In genomic region chr2:207176245-207176644, GRCh38 we compare ENCODE assay signal across 22 cellular contexts. TPM values are rescaled to one million over a fixed set of nuclear protein-coding genes. Genes with fewer than 3 reads are reported as not detected.
DNase-seq lines count a peak whose midpoint lies in the region; ATAC-seq, FAIRE-seq and TF ChIP-seq lines count a peak whose summit lies in the region.
"Had no signal": no experiment of that assay in that cellular context is flagged by ENCODE, and none has a peak within 500 bp of the region (broad histone marks: within the 10 kb centered on the region; RNA-seq: fewer than 3 reads in every experiment).

No MANE protein-coding gene starts in this region.

- H3K9ac ChIP-seq in kidney (ENCODE audit: low read length in 2 of 2), result no peak overlapping the region
- H3K9ac ChIP-seq: GM23248 had no signal

- no peaks in the 10 kb centered on the region for H3K9me3 ChIP-seq in kidney (ENCODE audit: control insufficient read depth in 1 of 2, low read length in 2 of 2)
- H3K9me3 ChIP-seq: HAP-1, MG63, Peyer's patch had no signal

- no peak for TF ChIP-seq CTCF in kidney (IDR thresholded peaks at IDR 0.05; ENCODE audit: borderline replicate concordance, extremely low read depth, insufficient read depth)

- no peaks in the 10 kb centered on the region for H3K4me1 ChIP-seq in kidney (ENCODE audit: control insufficient read depth in 1 of 2, insufficient read depth in 1 of 2, low read depth in 1 of 2, low read length in 2 of 2)
- H3K4me1 ChIP-seq: HAP-1, Peyer's patch had no signal

- no peaks in the 10 kb centered on the region for H3K27me3 Mint-ChIP-seq in stimulated activated naive CD8-positive, alpha-beta T cell treated with anti-CD3 and anti-CD28 coated beads, Interleukin-15, amount 100 ng/mL, for 72 hours

- H3K9me3 Mint-ChIP-seq in stimulated activated naive CD8-positive, alpha-beta T cell treated with anti-CD3 and anti-CD28 coated beads, Interleukin-15, amount 100 ng/mL, for 72 hours, result no peaks in the 10 kb centered on the region

- peak; percentile 52 for ATAC-seq in stimulated activated naive CD8-positive, alpha-beta T cell treated with anti-CD3 and anti-CD28 coated beads, Interleukin-15, Interleukin-2, amounts not matched to agents 100 U/mL and 50 U/mL, for 24 hours
- no peak for ATAC-seq in stimulated activated naive CD8-positive, alpha-beta T cell treated with anti-CD3 and anti-CD28 coated beads, Interleukin-15, amount 100 ng/mL, for 72 hours
- ATAC-seq: Right ventricle myocardium inferior had no signal

- no peak overlapping the region for H3K27ac Mint-ChIP-seq in stimulated activated naive CD8-positive, alpha-beta T cell treated with anti-CD3 and anti-CD28 coated beads, Interleukin-15, amount 100 ng/mL, for 72 hours

- no peak for DNase-seq in stimulated activated naive CD8-positive, alpha-beta T cell treated with anti-CD3 and anti-CD28 coated beads, Interleukin-15, Interleukin-2, amounts not matched to agents 100 U/mL and 50 U/mL, for 24 hours
- no peak for DNase-seq in stimulated activated naive CD8-positive, alpha-beta T cell treated with anti-CD3 and anti-CD28 coated beads, Interleukin-15, amount 100 ng/mL, for 72 hours
- DNase-seq in MV-4-11 (lab: John Stamatoyannopoulos, UW) (peak; percentile 29), kidney (no peak), GM12891 (ENCODE audit: insufficient read length, low spot score) (no peak), SW480 (ENCODE audit: low spot score) (no peak), NCI-H2081 (lab: John Stamatoyannopoulos, UW) (no peak)
- DNase-seq: COR-L47, GM23248, MG63, NCI-H1105 treated with DMSO at 0.1 percent for 48 hours, NCI-H1694 treated with DMSO at 0.1 percent for 48 hours, NCI-H2107, NCI-H2227 treated with DMSO at 0.1 percent for 48 hours, NCI-H510A treated with DMSO at 0.1 percent for 48 hours, NCI-H774, Peyer's patch, T-helper 1 cell had no signal

- intact Hi-C loops in kidney (cut with DNase I), result no loop called here

- FAIRE-seq in kidney (lab: Jason Lieb, UNC), result peak; percentile 65
- FAIRE-seq in GM12891 (lab: Jason Lieb, UNC), result no peak
- FAIRE-seq: G401.6 had no signal

- H3K4me1 Mint-ChIP-seq in stimulated activated naive CD8-positive, alpha-beta T cell treated with anti-CD3 and anti-CD28 coated beads, Interleukin-15, amount 100 ng/mL, for 72 hours, result peaks cover 11% of the 10 kb centered on the region

- H3K4me3 ChIP-seq in kidney (ENCODE audit: low read length in 2 of 2), result no peak overlapping the region
- H3K4me3 ChIP-seq: GM23248, HAP-1, MG63, Peyer's patch had no signal

- H3K36me3 ChIP-seq in kidney (ENCODE audit: control insufficient read depth in 1 of 2, insufficient read depth in 2 of 2, low read length in 2 of 2), result no peaks in the 10 kb centered on the region
- H3K36me3 ChIP-seq: HAP-1, MG63, Peyer's patch had no signal

- H3K4me3 Mint-ChIP-seq in stimulated activated naive CD8-positive, alpha-beta T cell treated with anti-CD3 and anti-CD28 coated beads, Interleukin-15, amount 100 ng/mL, for 72 hours, result no peak overlapping the region

- no peak for TF ChIP-seq POLR2A in GM12891 (IDR thresholded peaks at IDR 0.05; ENCODE audit: low read depth, low read length)

- H3K27ac ChIP-seq in kidney (ENCODE audit: low read depth in 2 of 2, low read length in 2 of 2), result no peak overlapping the region
- H3K27ac ChIP-seq: C4-2B, GM23248, Peyer's patch had no signal

TF ChIP-seq in GM12891, 5 proteins besides CTCF, POLR2A, EP300 and RAD21:
- no peak for TF ChIP-seq PAX5 (IDR thresholded peaks at IDR 0.05; ENCODE audit: insufficient read depth, low read length, severe bottlenecking)
- TF ChIP-seq SPI1 (IDR thresholded peaks at IDR 0.05; ENCODE audit: low read depth, low read length), result no peak
- TF ChIP-seq POU2F2 (IDR thresholded peaks at IDR 0.05; ENCODE audit: low read depth, low read length), result no peak
- no peak for TF ChIP-seq POLR2AphosphoS5 (IDR thresholded peaks at IDR 0.05; ENCODE audit: low read depth, low read length)
TF ChIP-seq in GM12891: peak in this region for 0.

RNA-seq across cellular contexts. Expression of gene KLF7, which starts 10.5 kb away (rescaled TPM):
- 61.5 TPM for total RNA-seq in kidney
- 2.9 TPM for polyA plus RNA-seq in kidney (ENCODE audit: insufficient read depth, low read depth, low replicate concordance)
- 6.7 TPM for polyA plus RNA-seq in GM12891 (2012; ENCODE audit: low read depth, missing spikeins)
